ENCODE assay signal across 8 cellular contexts in genomic region chr5:14109041-14109747, GRCh38. TPM values are rescaled to one million over a fixed set of nuclear protein-coding genes. Genes with fewer than 3 reads are reported as not detected.
DNase-seq lines count a peak whose midpoint lies in the region; ATAC-seq, FAIRE-seq and TF ChIP-seq lines count a peak whose summit lies in the region.

No MANE protein-coding gene starts in this region.

- in situ Hi-C loops in GM13977 (cut with MboI; ENCODE audit: low pct_unique_long_range_greater_than_20kb, low sequenced_read_pairs, unreplicated experiment) = loop anchor here (25.0 kb wide), 1 partner anchor 553 kb away; the partner anchor contains the start of gene OTULIN
- in situ Hi-C loops in HepG2 (cut with HindIII; ENCODE audit: extremely low pct_ligation_motif_present, low pct_unique_long_range_greater_than_20kb) = loop anchor here (5.0 to 10.0 kb wide), 2 partner anchors 124 to 163 kb away; no protein-coding TSS in a partner anchor

- no peak for TF ChIP-seq RAD21 in HepG2 (CRISPR knock-in tag; IDR thresholded peaks at IDR 0.05)

- CTCF ChIA-PET in HepG2 (lab: Yijun Ruan, JAX; ENCODE audit: low intra/inter-chr PET ratio, low total read pairs) = interaction anchor here (1.4 to 2.1 kb wide), 2 partner anchors 161 to 256 kb away, joined by 5 to 16 read pairs; no protein-coding TSS in a partner anchor

- no peaks in the 10 kb centered on the region for H3K9me3 ChIP-seq in esophagus muscularis mucosa
- no peaks in the 10 kb centered on the region for H3K9me3 ChIP-seq in subcutaneous abdominal adipose tissue (ENCODE audit: control insufficient read depth in 5 of 5, low read length in 5 of 5)
- H3K9me3 ChIP-seq in HepG2 (ENCODE audit: low read length) = no peaks in the 10 kb centered on the region

- no peaks in the 10 kb centered on the region for H3K79me2 ChIP-seq in HepG2 (ENCODE audit: insufficient read depth, low read length)

- no peaks in the 10 kb centered on the region for H3K36me3 ChIP-seq in esophagus muscularis mucosa
- no peaks in the 10 kb centered on the region for H3K36me3 ChIP-seq in subcutaneous abdominal adipose tissue (ENCODE audit: control insufficient read depth in 5 of 5, insufficient read depth in 5 of 5, low read length in 5 of 5)
- H3K36me3 ChIP-seq in HepG2 (replicated peaks in 1 of 2; ENCODE audit: control insufficient read depth in 1 of 2, insufficient read depth in 2 of 2, low read length in 2 of 2) = no peaks in the 10 kb centered on the region

- no peak for TF ChIP-seq CTCF in GM13977 (IDR thresholded peaks at IDR 0.05; ENCODE audit: extremely low read depth, insufficient read depth, missing control alignments)
- TF ChIP-seq CTCF in esophagus muscularis mucosa (IDR thresholded peaks at IDR 0.05) = no peak
- no peak for TF ChIP-seq CTCF in HepG2 (CRISPR knock-in tag; IDR thresholded peaks at IDR 0.05)

- H3K4me3 ChIP-seq in esophagus muscularis mucosa (no peak overlapping the region), subcutaneous abdominal adipose tissue (ENCODE audit: low read depth in 1 of 5, low read length in 5 of 5) (peak overlapping the region in 1 of 5 donors; percentile 15), HepG2 (replicated peaks in 1 of 3; ENCODE audit: insufficient read depth in 1 of 3, low read depth in 2 of 3, low read length in 3 of 3) (no peak overlapping the region)

- no peak overlapping the region for H3K4me2 ChIP-seq in HepG2 (ENCODE audit: low read depth, low read length)

- intact Hi-C loops in esophagus muscularis mucosa (cut with DNase I) (loop anchor here (5.0 to 10.0 kb wide), 2 partner anchors 122 to 246 kb away; no protein-coding TSS in a partner anchor), HepG2 (cut with micrococcal nuclease; ENCODE audit: unreplicated experiment) (loop anchor here (5.0 to 10.0 kb wide), 2 partner anchors 94 to 243 kb away; no protein-coding TSS in a partner anchor)

- ATAC-seq in GM21529 (IDR thresholded peaks at IDR 0.05; ENCODE audit: unreplicated experiment) = peak; percentile 80
- ATAC-seq in HepG2 = no peak

- H4K20me1 ChIP-seq in HepG2 (ENCODE audit: insufficient read depth, low read length) = no peaks in the 10 kb centered on the region

- no peak overlapping the region for H3K9ac ChIP-seq in subcutaneous abdominal adipose tissue (ENCODE audit: low read length in 5 of 5)
- H3K9ac ChIP-seq in HepG2 (ENCODE audit: insufficient read depth, low read depth, low read length) = no peak overlapping the region

- H3K4me1 ChIP-seq in esophagus muscularis mucosa (peaks cover 0 to 26% (median 24%) of the 10 kb centered on the region in 4 donors), subcutaneous abdominal adipose tissue (ENCODE audit: control insufficient read depth in 5 of 5, insufficient read depth in 5 of 5, low read length in 5 of 5) (peaks cover 3 to 12% (median 9%) of the 10 kb centered on the region in 5 donors), HepG2 (ENCODE audit: insufficient read depth, low read length) (peaks cover 23% of the 10 kb centered on the region)

- no peak overlapping the region for H2AFZ ChIP-seq in HepG2 (ENCODE audit: low read length)

- 76% methylated on average over 8 of the region's 8 CpGs for WGBS in esophagus muscularis mucosa
- 77% methylated on average over 8 of the region's 8 CpGs for WGBS in HepG2 (ENCODE audit: low lambda C conversion rate)

- H3K27ac ChIP-seq in esophagus muscularis mucosa (replicated peaks in 1 of 4) (peak overlapping the region in 3 of 4 donors; percentile 15 to 44 (median 42)), subcutaneous abdominal adipose tissue (ENCODE audit: low read depth, low read length) (peak overlapping the region; percentile 26), HepG2 (ENCODE audit: extremely low read length, insufficient read depth, low read length) (no peak overlapping the region)

- no peak for FAIRE-seq in HepG2 (lab: Jason Lieb, UNC)

- TF ChIP-seq POLR2A in esophagus muscularis mucosa (IDR thresholded peaks at IDR 0.05; ENCODE audit: low read depth) = no peak
- no peak for TF ChIP-seq POLR2A in HepG2 (IDR thresholded peaks at IDR 0.05; ENCODE audit: insufficient read depth in 1 of 2, low read depth in 2 of 2, low read length in 2 of 2)

- BruUV-seq in HepG2 (replicated peaks; lab: Mats Ljungman, UMichigan) = no TSS peak

- DNase-seq in GM13977 (ENCODE audit: low spot score) (peak; percentile 72), HS-5 (ENCODE audit: low read depth) (peak; percentile 86), esophagus muscularis mucosa (ENCODE audit: extremely low spot score) (no peak), NCI-H1105 treated with DMSO at 0.1 percent for 48 hours (lab: John Stamatoyannopoulos, UW) (no peak), HepG2 (ENCODE audit: low spot score) (no peak)
- DNase-seq in central memory CD4-positive, alpha-beta T cell = no peak

- no peak for TF ChIP-seq EP300 in esophagus muscularis mucosa (IDR thresholded peaks at IDR 0.05)
- TF ChIP-seq EP300 in HepG2 (IDR thresholded peaks at IDR 0.05; ENCODE audit: low read depth in 2 of 2, low read length in 2 of 2) = no peak
- no peak for TF ChIP-seq EP300 in HepG2 (CRISPR knock-in tag; IDR thresholded peaks at IDR 0.05; ENCODE audit: borderline replicate concordance)

- POLR2A ChIA-PET in HepG2 (lab: Yijun Ruan, JAX) = no interaction called here

- H3K27me3 ChIP-seq in esophagus muscularis mucosa (no peaks in the 10 kb centered on the region), subcutaneous abdominal adipose tissue (ENCODE audit: control insufficient read depth in 5 of 5, insufficient read depth in 4 of 5, low read length in 5 of 5) (no peaks in the 10 kb centered on the region), HepG2 (ENCODE audit: control insufficient read depth in 1 of 2, insufficient read depth in 2 of 2, low read length in 2 of 2) (no peaks in the 10 kb centered on the region; a peak in 1 of 5 replicates)

TF ChIP-seq in HepG2, 621 proteins besides CTCF, POLR2A, EP300 and RAD21:
- TF ChIP-seq ARNT2 (CRISPR knock-in tag; IDR thresholded peaks at IDR 0.05; ENCODE audit: low read depth) (no peak), MAFF (IDR thresholded peaks at IDR 0.05; ENCODE audit: low read depth, low read length) (no peak), CENPBD1 (CRISPR knock-in tag; IDR thresholded peaks at IDR 0.05; ENCODE audit: borderline replicate concordance, low read depth) (no peak), SMARCC2 (IDR thresholded peaks at IDR 0.05) (no peak), ZNF784 (CRISPR knock-in tag; IDR thresholded peaks at IDR 0.05; ENCODE audit: borderline replicate concordance) (no peak), BRCA1 (CRISPR knock-in tag; IDR thresholded peaks at IDR 0.05) (no peak), RELA (CRISPR knock-in tag; IDR thresholded peaks at IDR 0.05) (no peak), HDAC2 (CRISPR knock-in tag; IDR thresholded peaks at IDR 0.05) (no peak)

RNA-seq across cellular contexts. Expression of gene TRIO, which starts 33.9 kb away (rescaled TPM):
- total RNA-seq in esophagus muscularis mucosa (100 to 1,000 TPM; 112 to 155 (median 145) TPM), HepG2 (2016; rRNA removed; fragmentation: Illumina TruSeq; extraction: Trizol) (40.1 and 45.2 TPM in 2 replicates)
- 21.2 and 24.0 TPM in 2 replicates for total RNA-seq in HepG2 (2016; cell fraction: cytosol; rRNA removed; fragmentation: Illumina TruSeq; extraction: Trizol; ENCODE audit: low read depth)
- 33.5 and 38.3 TPM in 2 replicates for total RNA-seq in HepG2 (2016; cell fraction: insoluble cytoplasmic fraction; rRNA removed; fragmentation: Illumina TruSeq; extraction: Trizol)
- total RNA-seq in HepG2 (2016; cell fraction: membrane; rRNA removed; fragmentation: Illumina TruSeq; extraction: Trizol) = 21.6 and 23.8 TPM in 2 replicates
- 110 and 124 TPM in 2 replicates for total RNA-seq in HepG2 (2016; cell fraction: nucleus; rRNA removed; fragmentation: Illumina TruSeq; extraction: Trizol)
- 45.9 and 54.9 TPM in 2 replicates for polyA plus RNA-seq in HepG2 (2011; rRNA removed)
- 21.6 and 26.5 TPM in 2 replicates for polyA plus RNA-seq in HepG2 (2011; cell fraction: cytosol; rRNA removed)
- polyA plus RNA-seq in HepG2 (2011; cell fraction: nucleus; rRNA removed) = 164 and 205 TPM in 2 replicates
- polyA plus RNA-seq in HepG2 (2012) = 38.4 and 43.8 TPM in 2 replicates
- polyA plus RNA-seq in HepG2 (2016; cell fraction: cytosol; fragmentation: Illumina TruSeq; extraction: Trizol; ENCODE audit: low read depth) = 0.63 and 1.0 TPM in 2 replicates
- 11.0 and 18.7 TPM in 2 replicates for polyA plus RNA-seq in HepG2 (2016; cell fraction: insoluble cytoplasmic fraction; fragmentation: Illumina TruSeq; extraction: Trizol; ENCODE audit: low read depth)
- polyA plus RNA-seq in HepG2 (2016; cell fraction: membrane; fragmentation: Illumina TruSeq; extraction: Trizol; ENCODE audit: low read depth) = 2.1 and 2.3 TPM in 2 replicates
- polyA plus RNA-seq in HepG2 (2016; cell fraction: nucleus; fragmentation: Illumina TruSeq; extraction: Trizol; ENCODE audit: insufficient read depth, low read depth) = 112 and 131 TPM in 2 replicates
- 240 and 302 TPM in 2 replicates for polyA minus RNA-seq in HepG2 (2011; rRNA and poly(A)+ RNA removed; ENCODE audit: low replicate concordance)
- polyA minus RNA-seq in HepG2 (2011; cell fraction: cytosol; rRNA and poly(A)+ RNA removed) = 39.7 and 40.6 TPM in 2 replicates
- 318 and 321 TPM in 2 replicates for polyA minus RNA-seq in HepG2 (2011; cell fraction: nucleus; rRNA and poly(A)+ RNA removed)

Comparison
In these comparisons a context has a peak if more than half of its experiments do, and no peak if none do; other contexts are left out.
1. DNase-seq: peak in GM13977 (single experiment) and HS-5 (single experiment); none in esophagus muscularis mucosa (single experiment), central memory CD4-positive, alpha-beta T cell (single experiment), NCI-H1105 treated with DMSO at 0.1 percent for 48 hours (single experiment) and HepG2 (single experiment).